In the genomic region with DNA sequence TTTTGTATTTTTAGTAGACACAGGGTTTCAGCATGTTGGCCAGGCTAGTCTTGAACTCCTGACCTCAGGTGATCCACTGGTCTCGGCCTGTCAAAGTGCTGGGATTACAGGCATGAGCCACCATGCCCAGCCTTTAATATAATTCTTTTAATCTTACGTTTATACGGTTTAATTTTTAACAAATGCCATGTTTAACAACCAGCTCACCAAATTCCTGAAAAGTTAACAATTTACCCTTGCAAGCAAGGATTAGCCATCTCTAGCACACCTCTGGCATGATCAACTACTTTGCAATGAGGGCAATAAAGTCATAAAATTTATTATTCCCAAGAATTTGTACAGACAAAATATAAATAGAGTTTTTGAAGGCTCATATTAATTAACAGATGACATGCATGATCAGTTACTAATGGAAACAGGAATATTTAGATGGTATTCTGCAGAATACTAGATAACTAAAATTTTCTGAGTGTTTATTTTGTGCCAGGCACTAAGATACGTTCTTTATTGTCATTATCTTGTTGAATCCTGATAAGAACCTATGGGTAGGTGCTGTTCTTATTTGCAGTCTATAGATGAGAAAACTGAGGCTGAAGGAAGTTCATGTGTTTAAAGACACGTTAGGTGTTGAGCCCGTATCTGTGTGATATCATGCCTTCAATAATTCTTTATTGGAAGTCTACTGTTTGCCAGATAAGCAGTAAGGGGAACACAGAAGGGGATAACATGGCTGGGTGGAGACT, we compare ENCODE assay signal across 17 cellular contexts.
"Had no signal": no experiment of that assay in that cellular context is flagged by ENCODE, and none has a peak within 500 bp of the region (broad histone marks: within the 10 kb centered on the region; RNA-seq: fewer than 3 reads in every experiment).

No MANE protein-coding gene starts in this region.

- H3K4me3 ChIP-seq: adrenal gland, gastroesophageal sphincter, prostate gland, sigmoid colon, suprapubic skin, upper lobe of left lung had no signal

- H3K4me3 Mint-ChIP-seq: activated naive CD4-positive, alpha-beta T cell treated with anti-CD3 and anti-CD28 coated beads, Interleukin-2, amount 10 ng/mL, durations not matched to agents 7 days and 5 days; dendritic cell treated with granulocyte-macrophage colony-stimulating factor and Interleukin-4, amounts not matched to agents 40 ng/mL and 50 ng/mL, for 4 days; effector memory CD8-positive, alpha-beta T cell; natural killer cell had no signal

- DNase-seq: activated CD4-positive, alpha-beta T cell treated with anti-CD3 and anti-CD28 coated beads for 4 hours; activated naive CD4-positive, alpha-beta T cell treated with anti-CD3 and anti-CD28 coated beads, Interleukin-2, amount 10 ng/mL, durations not matched to agents 7 days and 5 days; caudate nucleus; effector memory CD8-positive, alpha-beta T cell; mammary epithelial cell; natural killer cell; nucleus accumbens; sigmoid colon; stimulated activated CD4-positive, alpha-beta T cell treated with anti-CD3 and anti-CD28 coated beads, Interleukin-12 subunit alpha, Interleukin-12 subunit beta, amount 100 ng/mL, for 4 hours; stimulated activated naive CD4-positive, alpha-beta T cell; upper lobe of left lung had no signal

- H3K9me3 ChIP-seq: adrenal gland, gastroesophageal sphincter, prostate gland, sigmoid colon, suprapubic skin, upper lobe of left lung had no signal

- H3K4me1 ChIP-seq: adrenal gland, gastroesophageal sphincter, prostate gland, sigmoid colon, suprapubic skin, upper lobe of left lung had no signal

- ATAC-seq: effector memory CD8-positive, alpha-beta T cell; gastroesophageal sphincter; natural killer cell had no signal

- H3K27me3 Mint-ChIP-seq: dendritic cell treated with granulocyte-macrophage colony-stimulating factor and Interleukin-4, amounts not matched to agents 40 ng/mL and 50 ng/mL, for 4 days had no signal

- H3K36me3 ChIP-seq: adrenal gland, gastroesophageal sphincter, prostate gland, sigmoid colon, suprapubic skin, upper lobe of left lung had no signal

- H3K27me3 ChIP-seq: gastroesophageal sphincter, sigmoid colon, upper lobe of left lung had no signal

- H3K27ac ChIP-seq: adrenal gland, epithelial cell of prostate, gastroesophageal sphincter, prostate gland, sigmoid colon, suprapubic skin, upper lobe of left lung had no signal

- H3K9me3 Mint-ChIP-seq: activated naive CD4-positive, alpha-beta T cell treated with anti-CD3 and anti-CD28 coated beads, Interleukin-2, amount 10 ng/mL, durations not matched to agents 7 days and 5 days; dendritic cell treated with granulocyte-macrophage colony-stimulating factor and Interleukin-4, amounts not matched to agents 40 ng/mL and 50 ng/mL, for 4 days; effector memory CD8-positive, alpha-beta T cell; natural killer cell had no signal

- H3K36me3 Mint-ChIP-seq: activated naive CD4-positive, alpha-beta T cell treated with anti-CD3 and anti-CD28 coated beads, Interleukin-2, amount 10 ng/mL, durations not matched to agents 7 days and 5 days; natural killer cell had no signal

- H3K4me1 Mint-ChIP-seq: activated naive CD4-positive, alpha-beta T cell treated with anti-CD3 and anti-CD28 coated beads, Interleukin-2, amount 10 ng/mL, durations not matched to agents 7 days and 5 days; natural killer cell had no signal
